ENCODE assay signal across 8 cellular contexts in genomic region chr2:96336104-96336775, GRCh38. TPM values are rescaled to one million over a fixed set of nuclear protein-coding genes. Genes with fewer than 3 reads are reported as not detected.
DNase-seq lines count a peak whose midpoint lies in the region; ATAC-seq lines count a peak whose summit lies in the region.

No MANE protein-coding gene starts in this region.

- peak overlapping the region; percentile 93 for H3K56ac ChIP-seq in mesendoderm (ENCODE audit: low read length)

- no CpG with 5 or more reads among the region's 15 CpGs for WGBS in mesendoderm (ENCODE audit: extremely low coverage, insufficient coverage, low lambda C conversion rate)

- peaks cover 24% of the 10 kb centered on the region for H3K36me3 Mint-ChIP-seq in activated naive CD8-positive, alpha-beta T cell treated with anti-CD3 and anti-CD28 coated beads, Interleukin-2, amount 10 ng/mL, durations not matched to agents 7 days and 5 days

- H3K4me2 ChIP-seq in mesendoderm (ENCODE audit: low read length): peak overlapping the region; percentile 94

- H2BK5ac ChIP-seq in mesendoderm (ENCODE audit: low read length): no peak overlapping the region

- peak overlapping the region; percentile 3 for H3K18ac ChIP-seq in mesendoderm (ENCODE audit: low read length)

- no peak overlapping the region for H3K23ac ChIP-seq in mesendoderm (ENCODE audit: low read length)

- H3K79me1 ChIP-seq in mesendoderm (ENCODE audit: low read length): peaks cover 11% of the 10 kb centered on the region

- H4K8ac ChIP-seq in mesendoderm (ENCODE audit: low read depth, low read length): no peak overlapping the region

- peaks cover 49% of the 10 kb centered on the region for H3K4me1 Mint-ChIP-seq in activated naive CD8-positive, alpha-beta T cell treated with anti-CD3 and anti-CD28 coated beads, Interleukin-2, amount 10 ng/mL, durations not matched to agents 7 days and 5 days

- peak overlapping the region; percentile 22 for H4K5ac ChIP-seq in mesendoderm (ENCODE audit: low read length)

- peak overlapping the region; percentile 92 for H3K4me3 Mint-ChIP-seq in activated naive CD8-positive, alpha-beta T cell treated with anti-CD3 and anti-CD28 coated beads, Interleukin-2, amount 10 ng/mL, durations not matched to agents 7 days and 5 days

- peak overlapping the region; percentile 78 for H3K27ac Mint-ChIP-seq in activated naive CD8-positive, alpha-beta T cell treated with anti-CD3 and anti-CD28 coated beads, Interleukin-2, amount 10 ng/mL, durations not matched to agents 7 days and 5 days

- H3K79me2 ChIP-seq in mesendoderm (ENCODE audit: control insufficient read depth, insufficient read depth, low read length): peaks cover 30% of the 10 kb centered on the region

- no peak overlapping the region for H2BK120ac ChIP-seq in mesendoderm (ENCODE audit: low read depth, low read length)

- H3K4me1 ChIP-seq in mesendoderm (ENCODE audit: control insufficient read depth, low read depth, low read length): peaks cover 8% of the 10 kb centered on the region

- no peaks in the 10 kb centered on the region for H3K9me3 Mint-ChIP-seq in activated naive CD8-positive, alpha-beta T cell treated with anti-CD3 and anti-CD28 coated beads, Interleukin-2, amount 10 ng/mL, durations not matched to agents 7 days and 5 days

- H3K4ac ChIP-seq in mesendoderm (ENCODE audit: low read depth, low read length): no peak overlapping the region

- H3K36me3 ChIP-seq in mesendoderm (ENCODE audit: control insufficient read depth, insufficient read depth, low read length): no peaks in the 10 kb centered on the region

- no peaks in the 10 kb centered on the region for H3K27me3 ChIP-seq in mesendoderm (ENCODE audit: insufficient read depth, low read length, poor library complexity)

- peak; percentile 4 for ATAC-seq in HG02852 (IDR thresholded peaks at IDR 0.05; ENCODE audit: unreplicated experiment)
- no peak for ATAC-seq in activated naive CD8-positive, alpha-beta T cell treated with anti-CD3 and anti-CD28 coated beads, Interleukin-2, amount 10 ng/mL, durations not matched to agents 7 days and 5 days (ENCODE audit: low read depth)

- H3K9ac ChIP-seq in mesendoderm (ENCODE audit: low read length): peak overlapping the region; percentile 96

- DNase-seq in CMK (ENCODE audit: low read depth): peak; percentile 30
- DNase-seq in activated naive CD8-positive, alpha-beta T cell treated with anti-CD3 and anti-CD28 coated beads, Interleukin-2, amount 10 ng/mL, durations not matched to agents 7 days and 5 days: no peak
- DNase-seq in mesendoderm: no peak
- DNase-seq in stimulated activated naive CD4-positive, alpha-beta T cell treated with Interleukin-2 at 50 U/mL for 16 hours (lab: John Stamatoyannopoulos, UW): no peak
- no peak for DNase-seq in NCI-H1048 (lab: John Stamatoyannopoulos, UW)
- DNase-seq in anterior cingulate cortex (lab: John Stamatoyannopoulos, UW): no peak
- DNase-seq in cerebellar nuclear complex (lab: John Stamatoyannopoulos, UW): no peak

- no peak overlapping the region for H2BK15ac ChIP-seq in mesendoderm (replicated peaks; ENCODE audit: low read depth)

- no peak overlapping the region for H3K27ac ChIP-seq in mesendoderm (ENCODE audit: low read depth, low read length)

- H3K27me3 Mint-ChIP-seq in activated naive CD8-positive, alpha-beta T cell treated with anti-CD3 and anti-CD28 coated beads, Interleukin-2, amount 10 ng/mL, durations not matched to agents 7 days and 5 days: no peaks in the 10 kb centered on the region

- POLR2A ChIA-PET in activated naive CD8-positive, alpha-beta T cell treated with anti-CD3 and anti-CD28 coated beads, Interleukin-2, amount 10 ng/mL, durations not matched to agents 7 days and 5 days (lab: Charles Lee): interaction anchor here (0.9 to 6.3 kb wide), 13 partner anchors 9 to 192 kb away, joined by 3 to 169 read pairs (median 6); partner anchors contain the start of genes ITPRIPL1, SNRNP200 and STARD7

- H2AK5ac ChIP-seq in mesendoderm (ENCODE audit: low read length): peak overlapping the region; percentile 96

- H3K4me3 ChIP-seq in mesendoderm (ENCODE audit: low read length): peak overlapping the region; percentile 61

RNA-seq across cellular contexts. Expression of gene NCAPH, which starts 0.7 kb away (rescaled TPM):
- total RNA-seq in activated naive CD8-positive, alpha-beta T cell treated with anti-CD3 and anti-CD28 coated beads, Interleukin-2, amount 10 ng/mL, durations not matched to agents 7 days and 5 days: 10 to 100 TPM; 60.3 to 64.8 TPM
- polyA plus RNA-seq in mesendoderm (2013, experiment 1 of 2): 46.9 TPM
- 46.0 TPM for polyA plus RNA-seq in mesendoderm (2013, experiment 2 of 2)

RNA-seq across cellular contexts. Expression of gene ITPRIPL1, which starts 11.1 kb away (rescaled TPM):
- 10 to 100 TPM; 32.8 to 35.9 TPM for total RNA-seq in activated naive CD8-positive, alpha-beta T cell treated with anti-CD3 and anti-CD28 coated beads, Interleukin-2, amount 10 ng/mL, durations not matched to agents 7 days and 5 days
- polyA plus RNA-seq in mesendoderm (2013, experiment 1 of 2): 7.0 TPM
- polyA plus RNA-seq in mesendoderm (2013, experiment 2 of 2): 6.6 TPM

RNA-seq across cellular contexts. Expression of gene SNRNP200, which starts 30.9 kb away (rescaled TPM):
- 100 to 1,000 TPM; 194 to 201 TPM for total RNA-seq in activated naive CD8-positive, alpha-beta T cell treated with anti-CD3 and anti-CD28 coated beads, Interleukin-2, amount 10 ng/mL, durations not matched to agents 7 days and 5 days
- polyA plus RNA-seq in mesendoderm (2013, experiment 1 of 2): 91.0 TPM
- polyA plus RNA-seq in mesendoderm (2013, experiment 2 of 2): 90.0 TPM
